8 cellular contexts compared by ENCODE assay signal in the genomic region with DNA sequence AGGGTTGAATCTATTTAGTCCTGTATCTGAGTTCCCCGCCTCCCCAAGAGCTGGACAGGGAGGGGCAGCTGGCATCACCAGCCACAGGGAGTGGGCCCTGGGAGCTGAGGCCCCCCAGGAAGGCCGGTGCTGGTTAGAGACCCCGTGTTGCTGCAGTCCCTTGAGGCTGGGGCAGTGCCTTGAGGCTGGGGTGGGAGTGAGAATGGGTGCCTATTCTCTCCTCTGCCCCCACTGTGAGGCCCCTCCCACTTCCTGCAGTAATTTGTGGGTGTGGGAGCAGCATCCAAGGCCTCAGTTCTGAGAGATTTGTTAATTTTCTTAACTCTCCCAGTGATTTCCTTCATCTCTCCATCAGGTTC. TPM values are rescaled to one million over a fixed set of nuclear protein-coding genes. Genes with fewer than 3 reads are reported as not detected.
DNase-seq lines count a peak whose midpoint lies in the region; ATAC-seq, FAIRE-seq and TF ChIP-seq lines count a peak whose summit lies in the region.

No MANE protein-coding gene starts in this region.

- peak overlapping the region; percentile 11 for H2BK120ac ChIP-seq in mesenchymal stem cell (ENCODE audit: low read depth, low read length)

- H3K4me1 ChIP-seq in A549 (peaks cover 40% of the 10 kb centered on the region), mesenchymal stem cell (ENCODE audit: control insufficient read depth, insufficient read depth, low read depth, low read length) (peaks cover 28% of the 10 kb centered on the region), urinary bladder (ENCODE audit: insufficient read depth) (no peaks in the 10 kb centered on the region)

- peak overlapping the region; percentile 67 for H3K4me3 Mint-ChIP-seq in activated naive CD4-positive, alpha-beta T cell treated with anti-CD3 and anti-CD28 coated beads, Interleukin-2, amount 50 U/mL, for 24 hours

- peak overlapping the region; percentile 1 to 83 for H3K4ac ChIP-seq in mesenchymal stem cell (ENCODE audit: low read depth in 1 of 2, low read length in 2 of 2)

- TF ChIP-seq CTCF in A549 (IDR thresholded peaks at IDR 0.05) = no peak

- H2AFZ ChIP-seq in mesenchymal stem cell (ENCODE audit: low read depth, low read length) = no peak overlapping the region

- CTCF ChIA-PET in A549 (lab: Yijun Ruan, JAX) = interaction anchor here (3.8 to 5.2 kb wide), 3 partner anchors 10 to 135 kb away, joined by 49 to 114 read pairs (median 82); no protein-coding TSS in a partner anchor

- peak overlapping the region; percentile 88 for H4K8ac ChIP-seq in mesenchymal stem cell (ENCODE audit: low read length)

- H4K91ac ChIP-seq in mesenchymal stem cell (ENCODE audit: low read length) = peak overlapping the region; percentile 98

- POLR2A ChIA-PET in A549 (lab: Yijun Ruan, JAX) = interaction anchor here (3.0 to 3.4 kb wide), 2 partner anchors 9 to 36 kb away, joined by 19 to 21 read pairs; no protein-coding TSS in a partner anchor

- peak overlapping the region; percentile 98 for H3K27ac ChIP-seq in A549
- peak overlapping the region; percentile 38 for H3K27ac ChIP-seq in mesenchymal stem cell (ENCODE audit: low read length, poor library complexity, severe bottlenecking)
- H3K27ac ChIP-seq in urinary bladder (ENCODE audit: low read depth) = peak overlapping the region; percentile 19

- no peak for TF ChIP-seq RAD21 in A549 (conservative IDR thresholded peaks at IDR 0.05 in 1 of 2, IDR thresholded peaks at IDR 0.05 in 1 of 2)

- peaks cover 65% of the 10 kb centered on the region for H3K4me1 Mint-ChIP-seq in activated naive CD4-positive, alpha-beta T cell treated with anti-CD3 and anti-CD28 coated beads, Interleukin-2, amount 50 U/mL, for 24 hours

- H3K4me3 ChIP-seq in A549 = no peak overlapping the region
- no peak overlapping the region for H3K4me3 ChIP-seq in mesenchymal stem cell (ENCODE audit: insufficient read depth in 1 of 2, low read depth in 1 of 2, low read length in 2 of 2)
- no peak overlapping the region for H3K4me3 ChIP-seq in urinary bladder (ENCODE audit: low read depth, low read length)
- H3K4me3 ChIP-seq in H7 (ENCODE audit: insufficient read depth, low read depth, low read length) = no peak overlapping the region

- H2AK5ac ChIP-seq in mesenchymal stem cell (ENCODE audit: low read length, severe bottlenecking) = peak overlapping the region; percentile 65

- H3K79me1 ChIP-seq in mesenchymal stem cell (replicated peaks; ENCODE audit: low read length, poor library complexity, severe bottlenecking) = peaks cover 6% of the 10 kb centered on the region

- peak overlapping the region in 1 of 2 experiments; percentile 78 for H3K23ac ChIP-seq in mesenchymal stem cell (ENCODE audit: low read length in 2 of 2)

- no peaks in the 10 kb centered on the region for H3K36me3 Mint-ChIP-seq in activated naive CD4-positive, alpha-beta T cell treated with anti-CD3 and anti-CD28 coated beads, Interleukin-2, amount 50 U/mL, for 24 hours

- peak overlapping the region; percentile 85 to 88 for H2BK12ac ChIP-seq in mesenchymal stem cell (ENCODE audit: low read length in 2 of 2)

- H3K27me3 Mint-ChIP-seq in activated naive CD4-positive, alpha-beta T cell treated with anti-CD3 and anti-CD28 coated beads, Interleukin-2, amount 50 U/mL, for 24 hours = no peaks in the 10 kb centered on the region

- no peak for DNase-seq in A549 (ENCODE audit: low read depth in 1 of 2, low spot score in 1 of 2)
- DNase-seq in NCI-H69 (lab: John Stamatoyannopoulos, UW) = peak; percentile 62
- no peak for DNase-seq in mesenchymal stem cell
- DNase-seq in urothelium cell line (ENCODE audit: low spot score) = no peak
- DNase-seq in H7 = no peak

- WGBS in A549 (ENCODE audit: missing lambda C conversion rate) = 82% methylated on average over 2 of the region's 3 CpGs
- WGBS in mesenchymal stem cell = 74% methylated on average over 3 of the region's 3 CpGs
- 54% methylated on average over 3 of the region's 3 CpGs for WGBS in urinary bladder

- no peak overlapping the region for H2BK5ac ChIP-seq in mesenchymal stem cell (ENCODE audit: low read depth, low read length, poor library complexity, severe bottlenecking)

- H3K36me3 ChIP-seq in mesenchymal stem cell (ENCODE audit: control insufficient read depth in 1 of 2, insufficient read depth in 2 of 2, low read depth in 1 of 2, low read length in 2 of 2) = peaks cover 5 to 8% of the 10 kb centered on the region in 2 experiments
- H3K36me3 ChIP-seq in urinary bladder (ENCODE audit: insufficient read depth) = no peaks in the 10 kb centered on the region
- no peaks in the 10 kb centered on the region for H3K36me3 ChIP-seq in H7 (replicated peaks; ENCODE audit: control insufficient read depth, insufficient read depth, low read length)

- peak overlapping the region; percentile 93 for H3K27ac Mint-ChIP-seq in activated naive CD4-positive, alpha-beta T cell treated with anti-CD3 and anti-CD28 coated beads, Interleukin-2, amount 50 U/mL, for 24 hours

- FAIRE-seq in A549 (lab: Jason Lieb, UNC) (no peak), urothelium cell line (lab: Jason Lieb, UNC) (no peak)

- H3K9ac ChIP-seq in mesenchymal stem cell (ENCODE audit: low read length) = peak overlapping the region; percentile 87

- no peak for TF ChIP-seq POLR2A in A549 (IDR thresholded peaks at IDR 0.05; ENCODE audit: low read length)

- ATAC-seq in A549 (no peak), GM21381 (IDR thresholded peaks at IDR 0.05; ENCODE audit: unreplicated experiment) (no peak)

- no peak overlapping the region for H2BK15ac ChIP-seq in mesenchymal stem cell (ENCODE audit: low read depth, poor library complexity, severe bottlenecking)

- H3K4me2 ChIP-seq in A549 = peak overlapping the region; percentile 92; the same call in 2 of the 3 replicates
- no peak overlapping the region for H3K4me2 ChIP-seq in mesenchymal stem cell (ENCODE audit: low read length, poor library complexity, severe bottlenecking)

- H3K18ac ChIP-seq in mesenchymal stem cell (ENCODE audit: low read depth in 1 of 2, low read length in 2 of 2) = peak overlapping the region; percentile 72 to 89

- H3K14ac ChIP-seq in mesenchymal stem cell (ENCODE audit: low read length in 2 of 2) = no peak overlapping the region

- TF ChIP-seq EP300 in A549 (IDR thresholded peaks at IDR 0.05) = no peak

- H3K9me3 Mint-ChIP-seq in activated naive CD4-positive, alpha-beta T cell treated with anti-CD3 and anti-CD28 coated beads, Interleukin-2, amount 50 U/mL, for 24 hours = no peaks in the 10 kb centered on the region

- H3K27me3 ChIP-seq in mesenchymal stem cell (ENCODE audit: control insufficient read depth in 1 of 2, insufficient read depth in 1 of 2, low read length in 2 of 2) = no peaks in the 10 kb centered on the region
- peaks cover 28% of the 10 kb centered on the region for H3K27me3 ChIP-seq in H7 (ENCODE audit: control insufficient read depth, insufficient read depth, low read length)

- H3K9me3 ChIP-seq in A549 (no peaks in the 10 kb centered on the region), mesenchymal stem cell (ENCODE audit: control insufficient read depth, low read length) (no peaks in the 10 kb centered on the region)

TF ChIP-seq in A549, 52 proteins besides CTCF, POLR2A, EP300 and RAD21 (continues in another document):
- no peak for TF ChIP-seq RCOR1 (IDR thresholded peaks at IDR 0.05; ENCODE audit: low read depth, low read length)
- no peak for TF ChIP-seq MAZ (IDR thresholded peaks at IDR 0.05; ENCODE audit: borderline replicate concordance, low read depth, low read length)
- no peak for TF ChIP-seq EHMT2 (IDR thresholded peaks at IDR 0.05; ENCODE audit: low read depth)
- no peak for TF ChIP-seq FOXS1 (CRISPR knock-in tag; IDR thresholded peaks at IDR 0.05)
- no peak for TF ChIP-seq NPAS2 (CRISPR knock-in tag; IDR thresholded peaks at IDR 0.05; ENCODE audit: borderline replicate concordance)
- no peak for TF ChIP-seq NR3C1 (IDR thresholded peaks at IDR 0.05)

RNA-seq across cellular contexts. Expression of a gene that starts 2.5 kb away (rescaled TPM):
- polyA plus RNA-seq in A549 (2011; rRNA removed) (62.2 and 67.0 TPM in 2 replicates), A549 (2017; fragmentation: RNase III; extraction: RNeasy Plus Mini Kit Qiagen cat#74134 plus additional on column Dnase treatment) (103 to 109 TPM (median 105 TPM) in 3 replicates), urinary bladder (76.9 TPM)
- 69.5 and 75.1 TPM in 2 replicates for polyA plus RNA-seq in A549 (2012; cell fraction: cytosol; rRNA removed)
- 27.5 and 54.4 TPM in 2 replicates for polyA plus RNA-seq in A549 (2012; cell fraction: nucleus; rRNA removed)
- polyA minus RNA-seq in A549 (2011; rRNA and poly(A)+ RNA removed) = 16.7 and 17.4 TPM in 2 replicates
- polyA plus RNA-seq in mesenchymal stem cell (2013, experiment 1 of 2) = 78.6 TPM
- 81.9 TPM for polyA plus RNA-seq in mesenchymal stem cell (2013, experiment 2 of 2)
- total RNA-seq in urinary bladder = 43.9 TPM
- total RNA-seq in H7 (2014; rRNA removed; shearing (Covaris generic)) = 97.3 and 111 TPM in 2 replicates

RNA-seq across cellular contexts. Expression of a gene that starts 4.1 kb away (rescaled TPM):
- polyA plus RNA-seq in A549 (2011; rRNA removed) = 15.4 and 16.4 TPM in 2 replicates
- 65.2 and 90.0 TPM in 2 replicates for polyA plus RNA-seq in A549 (2012; cell fraction: cytosol; rRNA removed)
- polyA plus RNA-seq in A549 (2012; cell fraction: nucleus; rRNA removed) = 113 and 167 TPM in 2 replicates
- polyA plus RNA-seq in A549 (2017; fragmentation: RNase III; extraction: RNeasy Plus Mini Kit Qiagen cat#74134 plus additional on column Dnase treatment) = 74.9 to 79.0 TPM (median 75.0 TPM) in 3 replicates
- polyA minus RNA-seq in A549 (2011; rRNA and poly(A)+ RNA removed) = 15.5 and 28.3 TPM in 2 replicates
- polyA plus RNA-seq in mesenchymal stem cell (2013, experiment 1 of 2) = 97.8 TPM
- 97.8 TPM for polyA plus RNA-seq in mesenchymal stem cell (2013, experiment 2 of 2)
- 31.7 TPM for total RNA-seq in urinary bladder
- 144 TPM for polyA plus RNA-seq in urinary bladder
- 146 TPM in 2 replicates for total RNA-seq in H7 (2014; rRNA removed; shearing (Covaris generic))

RNA-seq across cellular contexts. Expression of a gene that starts 26.8 kb away (rescaled TPM):
- polyA plus RNA-seq in A549 (2011; rRNA removed) (0.05 and 0.12 TPM in 2 replicates), A549 (2017; fragmentation: RNase III; extraction: RNeasy Plus Mini Kit Qiagen cat#74134 plus additional on column Dnase treatment) (0.07 to 0.16 TPM (median 0.12 TPM) in 3 replicates), urinary bladder (21.9 TPM)
- polyA plus RNA-seq in A549 (2012; cell fraction: cytosol; rRNA removed) = 0.05 and 0.09 TPM in 2 replicates
- 0.11 and 0.13 TPM in 2 replicates for polyA plus RNA-seq in A549 (2012; cell fraction: nucleus; rRNA removed)
- polyA minus RNA-seq in A549 (2011; rRNA and poly(A)+ RNA removed) = 0.08 and 0.10 TPM in 2 replicates
- 0.25 TPM for polyA plus RNA-seq in mesenchymal stem cell (2013, experiment 1 of 2)
- polyA plus RNA-seq in mesenchymal stem cell (2013, experiment 2 of 2) = 0.22 TPM
- 11.7 TPM for total RNA-seq in urinary bladder
- total RNA-seq in H7 (2014; rRNA removed; shearing (Covaris generic)) = 1.6 TPM in 2 replicates

Comparison
In these comparisons a context has a peak if more than half of its experiments do, and no peak if none do; other contexts are left out.
1. H3K27ac ChIP-seq: peak in every context shown above with its lines; median percentile 98 in A549; 38 in mesenchymal stem cell; 19 in urinary bladder.